In the genomic region with DNA sequence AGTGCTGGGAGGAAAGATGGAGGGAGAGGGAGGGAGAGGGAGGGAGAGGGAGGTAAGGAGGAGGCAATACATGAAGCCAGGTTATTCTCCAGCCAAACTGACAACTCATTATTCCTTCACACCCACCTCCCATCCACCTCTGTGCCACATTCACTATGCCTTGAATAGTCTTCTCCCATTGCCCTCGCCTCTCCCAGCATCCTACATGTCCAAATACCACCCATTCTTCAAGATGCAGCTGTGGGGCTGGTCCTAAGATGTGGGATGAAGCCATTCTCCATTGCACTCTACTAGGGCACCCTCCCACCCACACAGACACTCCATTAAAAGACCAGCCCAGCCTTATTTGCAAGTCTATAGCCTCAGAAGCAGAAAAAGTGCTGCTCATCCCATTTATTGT, we compare ENCODE assay signal across 22 cellular contexts.
"Had no signal": no experiment of that assay in that cellular context is flagged by ENCODE, and none has a peak within 500 bp of the region (broad histone marks: within the 10 kb centered on the region; RNA-seq: fewer than 3 reads in every experiment).

No MANE protein-coding gene starts in this region.

- H3K27ac ChIP-seq: colonic mucosa, coronary artery, dorsolateral prefrontal cortex, epithelial cell of prostate, esophagus squamous epithelium, foreskin keratinocyte, gastrocnemius medialis, gastroesophageal sphincter, heart left ventricle, heart right ventricle had no signal

- H3K27me3 ChIP-seq: colonic mucosa, foreskin keratinocyte had no signal

- H3K9me3 ChIP-seq: colonic mucosa, esophagus squamous epithelium, gastrocnemius medialis had no signal

- H3K36me3 ChIP-seq: colonic mucosa, esophagus squamous epithelium, gastrocnemius medialis, gastroesophageal sphincter, heart left ventricle, heart right ventricle had no signal

- DNase-seq: colonic mucosa; cortex of kidney; dermis blood vessel endothelial cell; dorsolateral prefrontal cortex; effector CD4-positive, alpha-beta T cell; effector CD8-positive, alpha-beta T cell; effector memory CD4-positive, alpha-beta T cell; effector memory CD8-positive, alpha-beta T cell; endodermal cell; erythroblast; esophagus squamous epithelium; foreskin fibroblast; foreskin keratinocyte; foreskin melanocyte; gastrocnemius medialis; glutamatergic neuron; head of caudate nucleus; heart left ventricle; heart right ventricle had no signal

- H3K4me1 ChIP-seq: colonic mucosa, esophagus squamous epithelium, foreskin keratinocyte, gastrocnemius medialis, gastroesophageal sphincter, heart left ventricle, heart right ventricle had no signal

- H3K4me3 ChIP-seq: colonic mucosa, coronary artery, dorsolateral prefrontal cortex, esophagus squamous epithelium, gastrocnemius medialis, gastroesophageal sphincter, heart left ventricle, heart right ventricle had no signal
